In genomic region chr11:117816151-117816741, GRCh38 we compare ENCODE assay signal across 8 cellular contexts. TPM values are rescaled to one million over a fixed set of nuclear protein-coding genes. Genes with fewer than 3 reads are reported as not detected.
DNase-seq lines count a peak whose midpoint lies in the region; ATAC-seq, FAIRE-seq and TF ChIP-seq lines count a peak whose summit lies in the region.

No MANE protein-coding gene starts in this region.

- peaks cover 17% of the 10 kb centered on the region for H3K27me3 Mint-ChIP-seq in HFFc6 (ENCODE audit: insufficient read depth)
- H3K27me3 Mint-ChIP-seq in activated naive CD8-positive, alpha-beta T cell treated with anti-CD3 and anti-CD28 coated beads for 36 hours = no peaks in the 10 kb centered on the region

- ATAC-seq in HepG2 (peak; percentile 77), HG02798 (IDR thresholded peaks at IDR 0.05; ENCODE audit: poor library complexity, unreplicated experiment) (no peak), GM21576 (IDR thresholded peaks at IDR 0.05; ENCODE audit: unreplicated experiment) (no peak)

- H3K4me1 Mint-ChIP-seq in HFFc6 (ENCODE audit: low read depth) = peaks cover 22% of the 10 kb centered on the region; the same call in 1 of the 2 replicates
- H3K4me1 Mint-ChIP-seq in activated naive CD8-positive, alpha-beta T cell treated with anti-CD3 and anti-CD28 coated beads for 36 hours = peaks cover 50% of the 10 kb centered on the region

- in situ Hi-C loops in ACHN (cut with HindIII; ENCODE audit: low pct_ligation_motif_present, low pct_unique_long_range_greater_than_20kb, low sequenced_read_pairs) = loop anchor here (25.0 kb wide), 1 partner anchor 379 kb away; no protein-coding TSS in a partner anchor
- in situ Hi-C loops in HepG2 (cut with HindIII; ENCODE audit: extremely low pct_ligation_motif_present, low pct_unique_long_range_greater_than_20kb) = no loop called here

- CTCF ChIA-PET in HepG2 (lab: Yijun Ruan, JAX; ENCODE audit: low intra/inter-chr PET ratio, low total read pairs) = interaction anchor here (1.8 to 3.9 kb wide), 2 partner anchors 8 to 390 kb away, joined by 6 to 42 read pairs; no protein-coding TSS in a partner anchor

- H3K9me2 ChIP-seq in Karpas-422 (replicated peaks; ENCODE audit: insufficient read depth, low read length) = no peaks in the 10 kb centered on the region

- H2AFZ ChIP-seq in HepG2 (ENCODE audit: low read length) = no peak overlapping the region
- H2AFZ ChIP-seq in Karpas-422 (ENCODE audit: low read length) = no peak overlapping the region

- peak overlapping the region; percentile 90 for H3K4me2 ChIP-seq in HepG2 (ENCODE audit: low read depth, low read length)
- no peak overlapping the region for H3K4me2 ChIP-seq in Karpas-422 (ENCODE audit: low read depth, low read length, poor library complexity, severe bottlenecking)

- H3K9ac ChIP-seq in HepG2 (ENCODE audit: insufficient read depth, low read depth, low read length) (peak overlapping the region; percentile 34; the same call in 1 of the 2 replicates), Karpas-422 (ENCODE audit: low read length) (no peak overlapping the region)

- H3K9me3 ChIP-seq in HepG2 (ENCODE audit: low read length) (no peaks in the 10 kb centered on the region), Karpas-422 (ENCODE audit: low read length) (no peaks in the 10 kb centered on the region)

- POLR2A ChIA-PET in HepG2 (lab: Yijun Ruan, JAX) = interaction anchor here (1.2 to 2.2 kb wide), 3 partner anchors 8 to 390 kb away, joined by 3 to 10 read pairs (median 5); partner anchors contain the start of gene FXYD2

- peak; percentile 39 for DNase-seq in ACHN
- peak; percentile 70 for DNase-seq in HFFc6
- DNase-seq in activated naive CD8-positive, alpha-beta T cell treated with anti-CD3 and anti-CD28 coated beads for 36 hours = no peak
- DNase-seq in HepG2 (ENCODE audit: low spot score) = peak; percentile 65
- DNase-seq in Karpas-422 = no peak
- DNase-seq in occipital lobe (lab: John Stamatoyannopoulos, UW) = no peak

- no peak for TF ChIP-seq RAD21 in HepG2 (CRISPR knock-in tag; IDR thresholded peaks at IDR 0.05)

- H3K4me1 ChIP-seq in HepG2 (ENCODE audit: insufficient read depth, low read length) = peaks cover 61% of the 10 kb centered on the region
- peaks cover 15% of the 10 kb centered on the region for H3K4me1 ChIP-seq in Karpas-422 (ENCODE audit: low read length)

- H3K27ac ChIP-seq in HepG2 (ENCODE audit: extremely low read length, insufficient read depth, low read length) = peak overlapping the region; percentile 42
- H3K27ac ChIP-seq in Karpas-422 (ENCODE audit: low read length) = no peak overlapping the region

- H3K9me3 Mint-ChIP-seq in HFFc6 = no peaks in the 10 kb centered on the region
- peaks cover 2% of the 10 kb centered on the region for H3K9me3 Mint-ChIP-seq in activated naive CD8-positive, alpha-beta T cell treated with anti-CD3 and anti-CD28 coated beads for 36 hours

- no TSS peak for BruUV-seq in HepG2 (replicated peaks; lab: Mats Ljungman, UMichigan)

- intact Hi-C loops in HepG2 (cut with micrococcal nuclease; ENCODE audit: unreplicated experiment) = no loop called here

- no peak overlapping the region for H3K4me3 Mint-ChIP-seq in HFFc6
- H3K4me3 Mint-ChIP-seq in activated naive CD8-positive, alpha-beta T cell treated with anti-CD3 and anti-CD28 coated beads for 36 hours = peak overlapping the region; percentile 56

- peaks cover 3% of the 10 kb centered on the region; the same call in 1 of the 2 replicates for H4K20me1 ChIP-seq in HepG2 (ENCODE audit: insufficient read depth, low read length)
- no peaks in the 10 kb centered on the region for H4K20me1 ChIP-seq in Karpas-422 (ENCODE audit: insufficient read depth, low read depth, low read length)

- FAIRE-seq in HepG2 (lab: Jason Lieb, UNC) = no peak

- H3K4me3 ChIP-seq in HepG2 (replicated peaks in 1 of 3; ENCODE audit: insufficient read depth in 1 of 3, low read depth in 2 of 3, low read length in 3 of 3) (peak overlapping the region; percentile 26 to 61 (median 42)), Karpas-422 (ENCODE audit: low read length) (no peak overlapping the region)

- TF ChIP-seq POLR2A in HepG2 (IDR thresholded peaks at IDR 0.05; ENCODE audit: insufficient read depth in 1 of 2, low read depth in 2 of 2, low read length in 2 of 2) = 0 out of 4 replicates have a peak, but pooled peaks of 1 of the 2 experiments have one; percentile 23

- no peaks in the 10 kb centered on the region for H3K36me3 Mint-ChIP-seq in HFFc6 (ENCODE audit: low read depth)
- H3K36me3 Mint-ChIP-seq in activated naive CD8-positive, alpha-beta T cell treated with anti-CD3 and anti-CD28 coated beads for 36 hours = peaks cover 3% of the 10 kb centered on the region

- H3K27me3 ChIP-seq in HepG2 (ENCODE audit: control insufficient read depth in 1 of 2, insufficient read depth in 2 of 2, low read length in 2 of 2) (peaks cover 0 to 5% of the 10 kb centered on the region in 2 experiments; a peak in 1 of 5 replicates), Karpas-422 (ENCODE audit: low read length) (no peaks in the 10 kb centered on the region)

- WGBS in HepG2 (ENCODE audit: low lambda C conversion rate) = 15% methylated on average over 13 of the region's 20 CpGs

- TF ChIP-seq CTCF in HFFc6 (IDR thresholded peaks at IDR 0.05) (no peak), HepG2 (CRISPR knock-in tag; IDR thresholded peaks at IDR 0.05) (no peak)

- H3K27ac Mint-ChIP-seq in HFFc6 = peak overlapping the region; percentile 78
- H3K27ac Mint-ChIP-seq in activated naive CD8-positive, alpha-beta T cell treated with anti-CD3 and anti-CD28 coated beads for 36 hours = peak overlapping the region; percentile 95

- H3K79me2 ChIP-seq in HepG2 (ENCODE audit: insufficient read depth, low read length) (no peaks in the 10 kb centered on the region), Karpas-422 (ENCODE audit: low read length) (no peaks in the 10 kb centered on the region)

- no peak for TF ChIP-seq EP300 in HepG2 (IDR thresholded peaks at IDR 0.05; ENCODE audit: low read depth in 2 of 2, low read length in 2 of 2)
- no peak for TF ChIP-seq EP300 in HepG2 (CRISPR knock-in tag; IDR thresholded peaks at IDR 0.05; ENCODE audit: borderline replicate concordance)

- no peaks in the 10 kb centered on the region for H3K36me3 ChIP-seq in HepG2 (replicated peaks in 1 of 2; ENCODE audit: control insufficient read depth in 1 of 2, insufficient read depth in 2 of 2, low read length in 2 of 2)
- H3K36me3 ChIP-seq in Karpas-422 (ENCODE audit: insufficient read depth, low read length) = no peaks in the 10 kb centered on the region

RNA-seq across cellular contexts. Expression of gene FXYD2, which starts 8.3 kb away (rescaled TPM):
- total RNA-seq in HFFc6 (2021; fragmentation: NEBNext Ultra II Directional; extraction: Animal tissue kit (Norgen Biotek cat#: 25700)) = under 1 TPM in 1 of 6 experiments, not detected in 5; 0.40 TPM
- total RNA-seq in activated naive CD8-positive, alpha-beta T cell treated with anti-CD3 and anti-CD28 coated beads for 36 hours = 1 to 10 TPM; 8.3 to 8.8 TPM
- 106 and 107 TPM in 2 replicates for total RNA-seq in HepG2 (2016; rRNA removed; fragmentation: Illumina TruSeq; extraction: Trizol)
- 71.2 and 93.3 TPM in 2 replicates for total RNA-seq in HepG2 (2016; cell fraction: cytosol; rRNA removed; fragmentation: Illumina TruSeq; extraction: Trizol; ENCODE audit: low read depth)
- total RNA-seq in HepG2 (2016; cell fraction: insoluble cytoplasmic fraction; rRNA removed; fragmentation: Illumina TruSeq; extraction: Trizol) = 102 and 114 TPM in 2 replicates
- 99.5 and 112 TPM in 2 replicates for total RNA-seq in HepG2 (2016; cell fraction: membrane; rRNA removed; fragmentation: Illumina TruSeq; extraction: Trizol)
- total RNA-seq in HepG2 (2016; cell fraction: nucleus; rRNA removed; fragmentation: Illumina TruSeq; extraction: Trizol) = 50.7 and 58.0 TPM in 2 replicates
- polyA plus RNA-seq in HepG2 (2011; rRNA removed) = 38.8 and 45.9 TPM in 2 replicates
- 34.6 and 67.1 TPM in 2 replicates for polyA plus RNA-seq in HepG2 (2011; cell fraction: cytosol; rRNA removed)
- polyA plus RNA-seq in HepG2 (2011; cell fraction: nucleus; rRNA removed) = 36.7 and 39.0 TPM in 2 replicates
- polyA plus RNA-seq in HepG2 (2012) = 12.8 and 15.4 TPM in 2 replicates
- 80.3 and 98.8 TPM in 2 replicates for polyA plus RNA-seq in HepG2 (2016; cell fraction: cytosol; fragmentation: Illumina TruSeq; extraction: Trizol; ENCODE audit: low read depth)
- 93.9 and 102 TPM in 2 replicates for polyA plus RNA-seq in HepG2 (2016; cell fraction: insoluble cytoplasmic fraction; fragmentation: Illumina TruSeq; extraction: Trizol; ENCODE audit: low read depth)
- 83.4 and 95.9 TPM in 2 replicates for polyA plus RNA-seq in HepG2 (2016; cell fraction: membrane; fragmentation: Illumina TruSeq; extraction: Trizol; ENCODE audit: low read depth)
- 79.8 and 83.8 TPM in 2 replicates for polyA plus RNA-seq in HepG2 (2016; cell fraction: nucleus; fragmentation: Illumina TruSeq; extraction: Trizol; ENCODE audit: insufficient read depth, low read depth)
- polyA minus RNA-seq in HepG2 (2011; rRNA and poly(A)+ RNA removed; ENCODE audit: low replicate concordance) = 0.12 and 31.7 TPM in 2 replicates
- 4.7 and 14.1 TPM in 2 replicates for polyA minus RNA-seq in HepG2 (2011; cell fraction: cytosol; rRNA and poly(A)+ RNA removed)
- 35.9 and 38.2 TPM in 2 replicates for polyA minus RNA-seq in HepG2 (2011; cell fraction: nucleus; rRNA and poly(A)+ RNA removed)
- 1.4 and 3.1 TPM in 2 replicates for total RNA-seq in Karpas-422 (2014; rRNA removed; shearing (Covaris generic); ENCODE audit: low replicate concordance)
- total RNA-seq in occipital lobe = 0.62 TPM

RNA-seq across cellular contexts. Expression of gene DSCAML1, which starts 19.2 kb away (rescaled TPM):
- not detected for total RNA-seq in HFFc6 (2021; fragmentation: NEBNext Ultra II Directional; extraction: Animal tissue kit (Norgen Biotek cat#: 25700))
- total RNA-seq in activated naive CD8-positive, alpha-beta T cell treated with anti-CD3 and anti-CD28 coated beads for 36 hours = under 1 TPM; 0.87 to 0.94 TPM
- 0.14 and 0.29 TPM in 2 replicates for total RNA-seq in HepG2 (2016; rRNA removed; fragmentation: Illumina TruSeq; extraction: Trizol)
- 0.61 and 0.88 TPM in 2 replicates for total RNA-seq in HepG2 (2016; cell fraction: cytosol; rRNA removed; fragmentation: Illumina TruSeq; extraction: Trizol; ENCODE audit: low read depth)
- 0.24 and 0.35 TPM in 2 replicates for total RNA-seq in HepG2 (2016; cell fraction: insoluble cytoplasmic fraction; rRNA removed; fragmentation: Illumina TruSeq; extraction: Trizol)
- total RNA-seq in HepG2 (2016; cell fraction: membrane; rRNA removed; fragmentation: Illumina TruSeq; extraction: Trizol) = 0.17 and 0.28 TPM in 2 replicates
- 0.47 and 0.50 TPM in 2 replicates for total RNA-seq in HepG2 (2016; cell fraction: nucleus; rRNA removed; fragmentation: Illumina TruSeq; extraction: Trizol)
- polyA plus RNA-seq in HepG2 (2011; rRNA removed) = 0.40 and 0.72 TPM in 2 replicates
- polyA plus RNA-seq in HepG2 (2011; cell fraction: cytosol; rRNA removed) = 0.15 and 0.35 TPM in 2 replicates
- 2.6 and 4.1 TPM in 2 replicates for polyA plus RNA-seq in HepG2 (2011; cell fraction: nucleus; rRNA removed)
- 0.48 and 0.69 TPM in 2 replicates for polyA plus RNA-seq in HepG2 (2012)
- polyA plus RNA-seq in HepG2 (2016; cell fraction: cytosol; fragmentation: Illumina TruSeq; extraction: Trizol; ENCODE audit: low read depth) = 0.06 and 0.07 TPM in 2 replicates
- 0.14 and 0.19 TPM in 2 replicates for polyA plus RNA-seq in HepG2 (2016; cell fraction: insoluble cytoplasmic fraction; fragmentation: Illumina TruSeq; extraction: Trizol; ENCODE audit: low read depth)
- polyA plus RNA-seq in HepG2 (2016; cell fraction: membrane; fragmentation: Illumina TruSeq; extraction: Trizol; ENCODE audit: low read depth) = 0.09 and 0.14 TPM in 2 replicates
- polyA plus RNA-seq in HepG2 (2016; cell fraction: nucleus; fragmentation: Illumina TruSeq; extraction: Trizol; ENCODE audit: insufficient read depth, low read depth) = 0.24 and 0.74 TPM in 2 replicates
- polyA minus RNA-seq in HepG2 (2011; rRNA and poly(A)+ RNA removed; ENCODE audit: low replicate concordance) = 1.8 TPM in 1 of 2 replicates, not detected in the other
- 0.18 and 0.20 TPM in 2 replicates for polyA minus RNA-seq in HepG2 (2011; cell fraction: cytosol; rRNA and poly(A)+ RNA removed)
- 2.7 and 6.2 TPM in 2 replicates for polyA minus RNA-seq in HepG2 (2011; cell fraction: nucleus; rRNA and poly(A)+ RNA removed)
- total RNA-seq in Karpas-422 (2014; rRNA removed; shearing (Covaris generic); ENCODE audit: low replicate concordance) = not detected in 2 replicates
- total RNA-seq in occipital lobe = 7.6 TPM

Comparison
In these comparisons a context has a peak if more than half of its experiments do, and no peak if none do; other contexts are left out.
1. DNase-seq: peak in ACHN (single experiment), HFFc6 (single experiment) and HepG2 (single experiment); none in activated naive CD8-positive, alpha-beta T cell treated with anti-CD3 and anti-CD28 coated beads for 36 hours (single experiment), Karpas-422 (single experiment) and occipital lobe (single experiment).
2. RNA of gene FXYD2, which starts 8.3 kb away (total RNA-seq): 50.7 to 114 TPM in HepG2; 8.3 to 8.8 TPM in activated naive CD8-positive, alpha-beta T cell treated with anti-CD3 and anti-CD28 coated beads for 36 hours, 1.4 to 3.1 TPM in Karpas-422, 0.62 TPM in occipital lobe (single experiment) and 0.40 TPM in HFFc6; every median in the first group is over 4 times any median in the second.